Comparison of ENCODE assay signal across 1 cellular context in the genomic region with DNA sequence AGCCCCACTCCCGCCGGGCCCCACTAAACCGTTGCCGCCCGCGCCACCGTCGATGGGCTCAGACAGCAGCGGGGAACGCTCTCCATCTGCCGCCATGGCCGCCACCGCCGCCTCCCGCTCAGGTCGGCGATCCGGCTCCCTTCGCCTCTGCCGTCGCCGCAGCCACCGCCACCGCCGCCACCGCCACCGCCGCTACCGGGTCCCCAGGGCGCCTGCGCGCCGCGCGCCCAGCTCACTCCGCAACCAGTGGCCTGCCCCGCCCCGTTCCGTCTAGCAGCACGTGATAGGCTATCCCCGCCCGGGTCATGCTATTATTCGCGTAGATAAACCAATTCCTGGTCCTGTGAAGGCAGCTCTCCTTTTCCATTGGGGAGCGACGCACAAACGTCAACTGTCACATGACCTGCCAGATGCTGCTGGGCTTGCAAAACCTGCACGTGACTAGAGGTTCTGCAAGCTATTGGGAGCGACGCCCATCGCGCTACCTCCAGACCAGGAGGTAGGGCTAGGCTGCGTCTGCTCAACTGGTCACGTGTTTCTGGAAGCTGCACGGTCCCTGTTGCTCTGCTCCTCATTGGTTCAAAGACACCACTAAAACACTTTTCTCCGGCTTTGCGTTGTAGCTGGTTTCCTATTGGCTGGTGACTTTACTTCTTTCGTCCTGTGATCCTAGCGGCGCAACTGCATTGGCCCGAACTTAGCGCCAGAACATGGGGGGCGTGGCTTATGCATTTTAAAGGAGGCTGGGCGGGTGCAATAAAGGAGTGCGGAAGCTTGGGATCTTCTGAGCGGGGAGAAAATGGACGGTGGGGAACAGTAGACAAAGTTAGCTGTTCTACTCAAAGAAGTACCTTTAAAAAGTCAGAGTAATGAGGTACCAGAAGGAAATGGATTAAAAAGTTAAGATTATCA.
TF ChIP-seq lines count a peak whose summit lies in the region.

A gene (minus strand): TSS at position 205 of the 912 bp plus-strand sequence. CDS start 109 bp downstream, at position 96.

TF ChIP-seq in H1, 55 proteins besides CTCF, POLR2A, EP300 and RAD21:
- peak; percentile 95 for TF ChIP-seq SP1 (IDR thresholded peaks at IDR 0.05; ENCODE audit: low read depth, low read length)
- TF ChIP-seq, protein P1, sequence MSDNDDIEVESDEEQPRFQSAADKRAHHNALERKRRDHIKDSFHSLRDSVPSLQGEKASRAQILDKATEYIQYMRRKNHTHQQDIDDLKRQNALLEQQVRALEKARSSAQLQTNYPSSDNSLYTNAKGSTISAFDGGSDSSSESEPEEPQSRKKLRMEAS (IDR thresholded peaks at IDR 0.05), result peak; percentile 97
- TF ChIP-seq BCL11A (IDR thresholded peaks at IDR 0.05; ENCODE audit: low read depth in 2 of 2, low read length in 2 of 2), result no peak
- peak; percentile 55 for TF ChIP-seq NRF1 (IDR thresholded peaks at IDR 0.05; ENCODE audit: low read depth, low read length)
- TF ChIP-seq SUZ12 (IDR thresholded peaks at IDR 0.05; ENCODE audit: low read length), result no peak
- no peak for TF ChIP-seq HDAC6 (IDR thresholded peaks at IDR 0.05; ENCODE audit: low read depth, low read length)
- TF ChIP-seq CEBPB (IDR thresholded peaks at IDR 0.05; ENCODE audit: low read depth, low read length), result peak; percentile 65; the same call in 1 of the 2 replicates
- TF ChIP-seq, protein P2, sequence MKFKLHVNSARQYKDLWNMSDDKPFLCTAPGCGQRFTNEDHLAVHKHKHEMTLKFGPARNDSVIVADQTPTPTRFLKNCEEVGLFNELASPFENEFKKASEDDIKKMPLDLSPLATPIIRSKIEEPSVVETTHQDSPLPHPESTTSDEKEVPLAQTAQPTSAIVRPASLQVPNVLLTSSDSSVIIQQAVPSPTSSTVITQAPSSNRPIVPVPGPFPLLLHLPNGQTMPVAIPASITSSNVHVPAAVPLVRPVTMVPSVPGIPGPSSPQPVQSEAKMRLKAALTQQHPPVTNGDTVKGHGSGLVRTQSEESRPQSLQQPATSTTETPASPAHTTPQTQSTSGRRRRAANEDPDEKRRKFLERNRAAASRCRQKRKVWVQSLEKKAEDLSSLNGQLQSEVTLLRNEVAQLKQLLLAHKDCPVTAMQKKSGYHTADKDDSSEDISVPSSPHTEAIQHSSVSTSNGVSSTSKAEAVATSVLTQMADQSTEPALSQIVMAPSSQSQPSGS (IDR thresholded peaks at IDR 0.05; ENCODE audit: low read length), result no peak
- TF ChIP-seq CREB1 (IDR thresholded peaks at IDR 0.05), result peak; percentile 78
- TF ChIP-seq TAF1 (IDR thresholded peaks at IDR 0.05; ENCODE audit: low read depth, low read length), result peak; percentile 80
- 0 out of 2 replicates have a peak, but pooled peaks have one; percentile 52 for TF ChIP-seq TCF12 (IDR thresholded peaks at IDR 0.05; ENCODE audit: low read depth, low read length)
- TF ChIP-seq SP4 (IDR thresholded peaks at IDR 0.05; ENCODE audit: low read length), result peak; percentile 34; the same call in 1 of the 2 replicates
- peak; percentile 68 for TF ChIP-seq POLR2AphosphoS5 (IDR thresholded peaks at IDR 0.05; ENCODE audit: low read depth, low read length)
- peak; percentile 65; the same call in 1 of the 2 replicates for TF ChIP-seq MAFK (IDR thresholded peaks at IDR 0.05; ENCODE audit: low read depth, low read length)
- peak; percentile 92 for TF ChIP-seq TBP (IDR thresholded peaks at IDR 0.05; ENCODE audit: low read depth, low read length)
- TF ChIP-seq, protein P3, sequence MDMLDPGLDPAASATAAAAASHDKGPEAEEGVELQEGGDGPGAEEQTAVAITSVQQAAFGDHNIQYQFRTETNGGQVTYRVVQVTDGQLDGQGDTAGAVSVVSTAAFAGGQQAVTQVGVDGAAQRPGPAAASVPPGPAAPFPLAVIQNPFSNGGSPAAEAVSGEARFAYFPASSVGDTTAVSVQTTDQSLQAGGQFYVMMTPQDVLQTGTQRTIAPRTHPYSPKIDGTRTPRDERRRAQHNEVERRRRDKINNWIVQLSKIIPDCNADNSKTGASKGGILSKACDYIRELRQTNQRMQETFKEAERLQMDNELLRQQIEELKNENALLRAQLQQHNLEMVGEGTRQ (IDR thresholded peaks at IDR 0.05; ENCODE audit: low read length), result peak; percentile 99
- no peak for TF ChIP-seq RXRA (IDR thresholded peaks at IDR 0.05; ENCODE audit: insufficient read depth, low read depth, low read length)
- no peak for TF ChIP-seq EZH2 (IDR thresholded peaks at IDR 0.05; ENCODE audit: low read depth, low read length, severe bottlenecking)
- TF ChIP-seq TAF7 (optimal IDR thresholded peaks at IDR 0.05; ENCODE audit: borderline replicate concordance, low read depth, low read length), result peak; percentile 69
- no peak for TF ChIP-seq CBX8 (IDR thresholded peaks at IDR 0.05; ENCODE audit: borderline replicate concordance, low read depth, low read length)
- TF ChIP-seq SAP30 (IDR thresholded peaks at IDR 0.05; ENCODE audit: insufficient read depth, insufficient replicate concordance, low read length), result peak; percentile 43
- TF ChIP-seq, protein P4, sequence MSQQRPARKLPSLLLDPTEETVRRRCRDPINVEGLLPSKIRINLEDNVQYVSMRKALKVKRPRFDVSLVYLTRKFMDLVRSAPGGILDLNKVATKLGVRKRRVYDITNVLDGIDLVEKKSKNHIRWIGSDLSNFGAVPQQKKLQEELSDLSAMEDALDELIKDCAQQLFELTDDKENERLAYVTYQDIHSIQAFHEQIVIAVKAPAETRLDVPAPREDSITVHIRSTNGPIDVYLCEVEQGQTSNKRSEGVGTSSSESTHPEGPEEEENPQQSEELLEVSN (IDR thresholded peaks at IDR 0.05), result peak; percentile 92
- TF ChIP-seq CHD2 (IDR thresholded peaks at IDR 0.05; ENCODE audit: low read length), result peak; percentile 72
- TF ChIP-seq SIRT6 (IDR thresholded peaks at IDR 0.05; ENCODE audit: low read length), result no peak
- TF ChIP-seq HDAC2 (IDR thresholded peaks at IDR 0.05; ENCODE audit: borderline replicate concordance in 1 of 2, low read depth in 2 of 2, low read length in 2 of 2), result 0 out of 4 replicates have a peak, but pooled peaks of 1 of the 2 experiments have one; percentile 61
- no peak for TF ChIP-seq FOSL1 (IDR thresholded peaks at IDR 0.05; ENCODE audit: insufficient read depth, low read depth, low read length)
- TF ChIP-seq ASH2L (IDR thresholded peaks at IDR 0.05; ENCODE audit: low read length), result peak; percentile 81
- TF ChIP-seq POU5F1 (IDR thresholded peaks at IDR 0.05; ENCODE audit: low read depth, low read length), result no peak
- TF ChIP-seq, protein P5, sequence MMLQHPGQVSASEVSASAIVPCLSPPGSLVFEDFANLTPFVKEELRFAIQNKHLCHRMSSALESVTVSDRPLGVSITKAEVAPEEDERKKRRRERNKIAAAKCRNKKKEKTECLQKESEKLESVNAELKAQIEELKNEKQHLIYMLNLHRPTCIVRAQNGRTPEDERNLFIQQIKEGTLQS (IDR thresholded peaks at IDR 0.05; ENCODE audit: insufficient read depth, low read depth, low read length), result peak; percentile 96
- TF ChIP-seq KDM1A (IDR thresholded peaks at IDR 0.05; ENCODE audit: borderline replicate concordance, low read length), result no peak
- 0 out of 2 replicates have a peak, but pooled peaks have one; percentile 35 for TF ChIP-seq KDM5A (IDR thresholded peaks at IDR 0.05; ENCODE audit: low read length)
- TF ChIP-seq PHF8 (conservative IDR thresholded peaks at IDR 0.05; ENCODE audit: low read depth, low read length), result peak; percentile 95
- TF ChIP-seq SIN3A (conservative IDR thresholded peaks at IDR 0.05 in 1 of 2, IDR thresholded peaks at IDR 0.05 in 1 of 2; ENCODE audit: low read depth in 1 of 2, low read length in 2 of 2), result peak in 1 of 2 experiments; percentile 92; a peak in 1 of 4 replicates
- no peak for TF ChIP-seq EGR1 (IDR thresholded peaks at IDR 0.05; ENCODE audit: borderline replicate concordance, low read depth, low read length)
TF ChIP-seq in H1: peak in this region for 22.
